Comparison of ENCODE assay signal across 14 cellular contexts in the genomic region with DNA sequence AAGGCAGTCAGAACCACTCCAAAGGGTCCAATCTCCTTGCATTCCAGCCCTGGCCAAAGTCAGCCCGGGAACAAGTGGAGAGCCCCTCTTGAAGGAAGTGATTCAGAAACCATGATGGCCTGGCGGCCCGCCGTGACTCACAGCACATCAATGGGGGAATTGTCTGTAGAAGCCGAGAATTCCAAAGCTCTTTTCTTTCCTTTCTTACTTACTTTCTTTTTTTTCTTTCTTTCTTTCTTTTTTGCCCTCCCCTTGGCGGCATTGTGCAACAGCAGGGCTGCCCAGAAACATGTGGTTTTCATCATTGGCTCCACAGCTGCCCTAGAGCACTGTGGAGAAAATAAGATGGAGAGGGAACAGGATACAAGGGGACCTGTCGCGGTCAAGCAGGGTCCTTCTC.
DNase-seq lines count a peak whose midpoint lies in the region; ATAC-seq and TF ChIP-seq lines count a peak whose summit lies in the region.
"Had no signal": no experiment of that assay in that cellular context is flagged by ENCODE, and none has a peak within 500 bp of the region (broad histone marks: within the 10 kb centered on the region; RNA-seq: fewer than 3 reads in every experiment).

No MANE protein-coding gene starts in this region.

- H3K36me3 ChIP-seq in skeletal muscle tissue (ENCODE audit: control insufficient read depth in 3 of 3, insufficient read depth in 3 of 3, low read length in 3 of 3): no peaks in the 10 kb centered on the region
- H3K36me3 ChIP-seq: ascending aorta, prostate gland had no signal

- intact Hi-C loops in right cardiac atrium (cut with DNase I): loop anchor here in 3 of 4 donors (2.0 to 10.0 kb wide), 5 partner anchors 134 to 344 kb away; no protein-coding TSS in a partner anchor

- no peak overlapping the region for H3K4me3 Mint-ChIP-seq in type B pancreatic cell
- H3K4me3 Mint-ChIP-seq: activated CD4-positive, alpha-beta T cell treated with anti-CD3 and anti-CD28 coated beads, Interleukin-2, amount 10 ng/mL, durations not matched to agents 7 days and 5 days had no signal

- TF ChIP-seq CTCF in astrocyte of the spinal cord (IDR thresholded peaks at IDR 0.05; ENCODE audit: low read depth, low read length) (no peak), type B pancreatic cell (conservative IDR thresholded peaks at IDR 0.05) (no peak)

- H3K36me3 Mint-ChIP-seq in type B pancreatic cell: no peaks in the 10 kb centered on the region

- ATAC-seq in right cardiac atrium (peak; percentile 81 to 88), GM21367 (IDR thresholded peaks at IDR 0.05; ENCODE audit: unreplicated experiment) (no peak), GM21723 (IDR thresholded peaks at IDR 0.05; ENCODE audit: unreplicated experiment) (no peak), GM21529 (IDR thresholded peaks at IDR 0.05; ENCODE audit: unreplicated experiment) (no peak)

- peaks cover 8% of the 10 kb centered on the region for H3K4me1 Mint-ChIP-seq in type B pancreatic cell (ENCODE audit: unreplicated experiment)
- H3K4me1 Mint-ChIP-seq: activated CD4-positive, alpha-beta T cell treated with anti-CD3 and anti-CD28 coated beads, Interleukin-2, amount 10 ng/mL, durations not matched to agents 7 days and 5 days had no signal

- no peaks in the 10 kb centered on the region for H3K9me3 Mint-ChIP-seq in type B pancreatic cell
- H3K9me3 Mint-ChIP-seq: activated CD4-positive, alpha-beta T cell treated with anti-CD3 and anti-CD28 coated beads, Interleukin-2, amount 10 ng/mL, durations not matched to agents 7 days and 5 days had no signal

- H3K4me1 ChIP-seq in right cardiac atrium (ENCODE audit: control insufficient read depth, insufficient read depth, low read length): peaks cover 6% of the 10 kb centered on the region
- H3K4me1 ChIP-seq in skeletal muscle tissue (ENCODE audit: control insufficient read depth in 3 of 3, insufficient read depth in 3 of 3, low read length in 3 of 3): peaks cover 0 to 3% (median 3%) of the 10 kb centered on the region in 3 donors
- H3K4me1 ChIP-seq: ascending aorta, prostate gland had no signal

- in situ Hi-C loops in astrocyte of the spinal cord (cut with HindIII; ENCODE audit: low sequenced_read_pairs): no loop called here

- H3K9ac ChIP-seq in skeletal muscle tissue (ENCODE audit: low read depth in 1 of 3, low read length in 3 of 3): no peak overlapping the region

- H3K4me3 ChIP-seq in astrocyte of the spinal cord (ENCODE audit: low read depth, low read length) (no peak overlapping the region), right cardiac atrium (ENCODE audit: low read length) (no peak overlapping the region), skeletal muscle tissue (ENCODE audit: low read length in 3 of 3) (no peak overlapping the region)
- H3K4me3 ChIP-seq: ascending aorta, prostate gland had no signal

- H3K9me3 ChIP-seq in right cardiac atrium (ENCODE audit: control insufficient read depth, low read length): no peaks in the 10 kb centered on the region
- no peaks in the 10 kb centered on the region for H3K9me3 ChIP-seq in skeletal muscle tissue (ENCODE audit: control insufficient read depth in 3 of 3, low read length in 3 of 3)
- H3K9me3 ChIP-seq: ascending aorta, prostate gland had no signal

- H3K27ac ChIP-seq in right cardiac atrium (ENCODE audit: low read length) (peak overlapping the region; percentile 76), skeletal muscle tissue (ENCODE audit: low read depth, low read length) (peak overlapping the region; percentile 30)
- H3K27ac ChIP-seq: prostate gland had no signal

- DNase-seq in GM03348 (ENCODE audit: low spot score) (peak; percentile 86), astrocyte of the spinal cord (ENCODE audit: low read depth, low spot score) (peak; percentile 92), right cardiac atrium (peak; percentile 86 to 91 (median 90)), type B pancreatic cell (ENCODE audit: extremely low spot score, unreplicated experiment) (no peak)
- DNase-seq: activated CD4-positive, alpha-beta T cell treated with anti-CD3 and anti-CD28 coated beads, Interleukin-2, amount 10 ng/mL, durations not matched to agents 7 days and 5 days; DMS53; MM.1S; stimulated activated naive CD4-positive, alpha-beta T cell treated with Interleukin-2 at 50 U/mL for 16 hours had no signal

- H3K27me3 ChIP-seq in right cardiac atrium (ENCODE audit: control insufficient read depth, insufficient read depth): no peaks in the 10 kb centered on the region
- peaks cover 5 to 9% (median 8%) of the 10 kb centered on the region in 3 donors for H3K27me3 ChIP-seq in skeletal muscle tissue (ENCODE audit: control insufficient read depth in 3 of 3, insufficient read depth in 3 of 3, low read length in 3 of 3)
- H3K27me3 ChIP-seq: ascending aorta had no signal

- no peak overlapping the region for H3K27ac Mint-ChIP-seq in type B pancreatic cell
- H3K27ac Mint-ChIP-seq: activated CD4-positive, alpha-beta T cell treated with anti-CD3 and anti-CD28 coated beads, Interleukin-2, amount 10 ng/mL, durations not matched to agents 7 days and 5 days had no signal

- H3K27me3 Mint-ChIP-seq in type B pancreatic cell: peaks cover 16% of the 10 kb centered on the region

- WGBS in right cardiac atrium: 55% methylated on average over 8 of the region's 8 CpGs

Comparison
In these comparisons a context has a peak if more than half of its experiments do, and no peak if none do; other contexts are left out.
1. ATAC-seq: peak in right cardiac atrium (2 of 2); none in GM21367 (single experiment), GM21723 (single experiment) and GM21529 (single experiment).